In the genomic region with DNA sequence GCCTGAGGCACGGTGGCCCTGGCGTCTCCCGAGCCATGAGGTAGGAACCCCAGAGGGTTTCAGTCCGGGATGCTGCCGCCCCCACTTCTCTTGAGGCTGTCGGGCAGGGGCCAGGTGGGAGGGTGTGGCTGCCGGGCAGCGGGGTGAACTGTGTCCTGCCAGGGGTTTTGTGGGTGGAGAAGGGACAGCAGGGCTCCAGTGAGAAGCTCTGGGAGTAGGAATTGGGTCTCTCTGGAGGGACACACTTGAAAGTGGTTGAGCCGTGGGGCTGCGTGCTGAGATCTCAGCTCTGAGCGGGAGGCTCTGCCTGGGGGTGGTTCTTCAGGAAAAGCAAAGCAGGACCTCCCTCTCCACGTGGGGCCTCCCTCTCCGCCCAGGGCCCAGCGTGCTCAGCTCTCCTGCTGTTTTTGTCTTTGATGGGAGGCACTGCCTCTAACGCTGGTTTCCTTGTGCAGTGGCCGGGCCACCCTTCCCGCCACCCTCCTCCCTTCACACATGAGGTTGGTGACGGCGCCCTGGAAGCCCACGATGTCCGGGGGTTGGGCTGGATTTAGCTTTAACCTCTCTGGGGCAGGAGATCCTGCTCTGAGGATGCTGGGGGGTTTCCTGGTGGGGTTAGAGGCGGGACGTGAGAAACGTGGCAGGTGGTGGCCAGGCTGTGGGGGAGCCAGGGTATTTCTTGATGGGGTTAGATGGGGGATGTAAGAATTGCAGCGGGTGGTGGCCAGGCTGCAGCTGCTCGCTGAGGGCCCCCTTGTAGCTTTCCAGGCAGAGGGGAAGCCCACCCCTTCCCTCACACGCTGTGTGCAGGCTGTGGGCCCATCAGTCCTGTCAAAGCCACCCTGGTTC, we compare ENCODE assay signal across 21 cellular contexts.
"Had no signal": no experiment of that assay in that cellular context is flagged by ENCODE, and none has a peak within 500 bp of the region (broad histone marks: within the 10 kb centered on the region; RNA-seq: fewer than 3 reads in every experiment).

No MANE protein-coding gene starts in this region.

- H3K4me1 ChIP-seq: body of pancreas, colonic mucosa, prostate gland, testis had no signal

- H2AFZ ChIP-seq: hepatocyte had no signal

- H3K4me1 Mint-ChIP-seq: nephron had no signal

- ATAC-seq: activated naive CD4-positive, alpha-beta T cell treated with anti-CD3 and anti-CD28 coated beads, Interleukin-2, amount 50 U/mL, for 72 hours; activated T-cell treated with anti-CD3 and anti-CD28 coated beads, Interleukin-2, amount 50 U/mL, for 4 hours; body of pancreas; esophagus mucosa; right cardiac atrium had no signal

- H3K4me3 Mint-ChIP-seq: activated T-cell treated with anti-CD3 and anti-CD28 coated beads, Interleukin-2, amount 50 U/mL, for 4 hours; nephron had no signal

- H3K79me2 ChIP-seq: hepatocyte had no signal

- H3K4me2 ChIP-seq: hepatocyte had no signal

- H3K9me3 ChIP-seq: body of pancreas, colonic mucosa, prostate gland, stomach, testis had no signal

- FAIRE-seq: endometrium, small intestine had no signal

- H3K4me3 ChIP-seq: body of pancreas, colonic mucosa, hepatocyte, prostate gland, stomach, testis had no signal

- H3K27ac Mint-ChIP-seq: activated naive CD4-positive, alpha-beta T cell treated with anti-CD3 and anti-CD28 coated beads, Interleukin-2, amount 50 U/mL, for 72 hours; nephron had no signal

- H3K27ac ChIP-seq: body of pancreas, colonic mucosa, hepatocyte, prostate gland, stomach, testis had no signal

- H3K9me3 Mint-ChIP-seq: activated naive CD4-positive, alpha-beta T cell treated with anti-CD3 and anti-CD28 coated beads, Interleukin-2, amount 50 U/mL, for 72 hours; activated T-cell treated with anti-CD3 and anti-CD28 coated beads, Interleukin-2, amount 50 U/mL, for 4 hours; nephron had no signal

- DNase-seq: activated CD4-positive, alpha-beta T cell treated with anti-CD3 and anti-CD28 coated beads for 1 hour; activated CD4-positive, alpha-beta T cell treated with anti-CD3 and anti-CD28 coated beads, Interleukin-2, amount 50 U/mL, for 48 hours; activated gamma-delta T cell; activated T-cell treated with anti-CD3 and anti-CD28 coated beads, Interleukin-2, amount 50 U/mL, for 4 hours; amygdala; body of pancreas; caudate nucleus; colonic mucosa; mesendoderm; occipital lobe; small intestine; stimulated activated CD4-positive, alpha-beta T cell treated with anti-CD3 and anti-CD28 coated beads, Interleukin-4, amount 100 ng/mL, for 24 hours; stomach; testis had no signal

- H3K27me3 ChIP-seq: body of pancreas, colonic mucosa, hepatocyte, stomach, testis had no signal

- H3K36me3 ChIP-seq: colonic mucosa had no signal
